Comparison of ENCODE assay signal across 12 cellular contexts in genomic region chr9:93592389-93593021, GRCh38. TPM values are rescaled to one million over a fixed set of nuclear protein-coding genes. Genes with fewer than 3 reads are reported as not detected.
DNase-seq lines count a peak whose midpoint lies in the region; ATAC-seq lines count a peak whose summit lies in the region.
"Had no signal": no experiment of that assay in that cellular context is flagged by ENCODE, and none has a peak within 500 bp of the region (broad histone marks: within the 10 kb centered on the region; RNA-seq: fewer than 3 reads in every experiment).

No MANE protein-coding gene starts in this region.

- intact Hi-C loops in left colon (cut with DNase I, micrococcal nuclease), result no loop called here

- in situ Hi-C loops in GM23248 (cut with MboI), result no loop called here

- H3K27me3 ChIP-seq in BLaER1 treated with 17β-estradiol and CSF1 and Interleukin-3, amounts not matched to agents 10 nM and 100 nM, result no peaks in the 10 kb centered on the region
- H3K27me3 ChIP-seq in GM23248 (replicated peaks; ENCODE audit: insufficient read depth), result no peaks in the 10 kb centered on the region
- H3K27me3 ChIP-seq: SJSA1 had no signal

- H3K4me3 ChIP-seq in BLaER1 treated with 17β-estradiol and CSF1 and Interleukin-3, amounts not matched to agents 10 nM and 100 nM, result no peak overlapping the region
- H3K4me3 ChIP-seq in GM23248, result no peak overlapping the region
- H3K4me3 ChIP-seq: SJSA1, thoracic aorta had no signal

- peak overlapping the region; percentile 46 to 78 (median 68); a peak in 18 of 22 replicates for H3K4me2 ChIP-seq in BLaER1 treated with 17β-estradiol and CSF1 and Interleukin-3, amounts not matched to agents 10 nM and 100 nM
- H3K4me2 ChIP-seq in GM23248 (ENCODE audit: unreplicated experiment), result no peak overlapping the region

- H3K4me1 Mint-ChIP-seq in activated T-helper 17 cell treated with anti-CD3 and anti-CD28 coated beads, Interleukin-2, amount 50 U/mL, for 72 hours, result peaks cover 23% of the 10 kb centered on the region

- no peak overlapping the region for H3K4me3 Mint-ChIP-seq in activated T-helper 17 cell treated with anti-CD3 and anti-CD28 coated beads, Interleukin-2, amount 50 U/mL, for 72 hours

- no peaks in the 10 kb centered on the region for H3K36me3 Mint-ChIP-seq in activated T-helper 17 cell treated with anti-CD3 and anti-CD28 coated beads, Interleukin-2, amount 50 U/mL, for 72 hours (ENCODE audit: low read depth)

- 0 out of 22 replicates have a peak overlapping the region, but pooled peaks of 2 of the 11 experiments have one; percentile 1 to 26 for H3K9ac ChIP-seq in BLaER1 treated with 17β-estradiol and CSF1 and Interleukin-3, amounts not matched to agents 10 nM and 100 nM
- H3K9ac ChIP-seq in GM23248, result no peak overlapping the region

- peaks cover 0 to 6% (median 0%) of the 10 kb centered on the region in 11 experiments; a peak in 1 of 22 replicates for H3K36me3 ChIP-seq in BLaER1 treated with 17β-estradiol and CSF1 and Interleukin-3, amounts not matched to agents 10 nM and 100 nM
- no peaks in the 10 kb centered on the region for H3K36me3 ChIP-seq in GM23248 (ENCODE audit: low read depth)
- H3K36me3 ChIP-seq: SJSA1, thoracic aorta had no signal

- WGBS in GM23248 (ENCODE audit: low coverage in 1 of 2, low lambda C conversion rate in 2 of 2, missing lambda C conversion rate in 2 of 2), 2 experiments, result 53 to 54% methylated on average over 7 of the region's 7 CpGs

- no peaks in the 10 kb centered on the region for H3K9me3 ChIP-seq in BLaER1 treated with 17β-estradiol and CSF1 and Interleukin-3, amounts not matched to agents 10 nM and 100 nM (replicated peaks in 1 of 11)
- H3K9me3 ChIP-seq in GM23248 (ENCODE audit: low read depth), result no peaks in the 10 kb centered on the region
- H3K9me3 ChIP-seq: SJSA1, thoracic aorta had no signal

- no peaks in the 10 kb centered on the region for H3K9me3 Mint-ChIP-seq in activated T-helper 17 cell treated with anti-CD3 and anti-CD28 coated beads, Interleukin-2, amount 50 U/mL, for 72 hours

- no peak for ATAC-seq in activated T-helper 17 cell treated with anti-CD3 and anti-CD28 coated beads, Interleukin-2, amount 50 U/mL, for 72 hours (replicated peaks)
- ATAC-seq in left colon, result peak; percentile 23
- no peak for ATAC-seq in HG02642 (IDR thresholded peaks at IDR 0.05; ENCODE audit: poor library complexity, unreplicated experiment)

- H2AFZ ChIP-seq in GM23248, result no peak overlapping the region

- DNase-seq in GM23248, result peak; percentile 31
- peak in 1 of 2 donors; percentile 39 for DNase-seq in left colon
- no peak for DNase-seq in DMS79 treated with DMSO at 0.1 percent for 48 hours (lab: John Stamatoyannopoulos, UW)
- no peak for DNase-seq in HCEC 1CT
- no peak for DNase-seq in GM19238 (ENCODE audit: insufficient read length, low spot score)
- DNase-seq: IMR-90; stimulated activated CD4-positive, alpha-beta T cell treated with anti-CD3 and anti-CD28 coated beads, Interleukin-12 subunit alpha, Interleukin-12 subunit beta, amount 100 ng/mL, for 4 hours had no signal

- H3K4me1 ChIP-seq in BLaER1 treated with 17β-estradiol and CSF1 and Interleukin-3, amounts not matched to agents 10 nM and 100 nM, result peaks cover 56 to 85% (median 82%) of the 10 kb centered on the region in 10 experiments
- peaks cover 9% of the 10 kb centered on the region; the same call in 1 of the 2 replicates for H3K4me1 ChIP-seq in GM23248 (ENCODE audit: insufficient read depth)
- H3K4me1 ChIP-seq: SJSA1 had no signal

- H3K27me3 Mint-ChIP-seq in activated T-helper 17 cell treated with anti-CD3 and anti-CD28 coated beads, Interleukin-2, amount 50 U/mL, for 72 hours, result no peaks in the 10 kb centered on the region

- H3F3A ChIP-seq in GM23248 (ENCODE audit: insufficient read depth), result no peaks in the 10 kb centered on the region

- H4K20me1 ChIP-seq in BLaER1 treated with 17β-estradiol and CSF1 and Interleukin-3, amounts not matched to agents 10 nM and 100 nM, result peaks cover 94 to 100% (median 99%) of the 10 kb centered on the region in 11 experiments
- H4K20me1 ChIP-seq in GM23248 (ENCODE audit: insufficient read depth), result peaks cover 4% of the 10 kb centered on the region; the same call in 1 of the 2 replicates

- H3K27ac Mint-ChIP-seq in activated T-helper 17 cell treated with anti-CD3 and anti-CD28 coated beads, Interleukin-2, amount 50 U/mL, for 72 hours, result peak overlapping the region; percentile 54

- H3K79me2 ChIP-seq in GM23248 (ENCODE audit: insufficient read depth), result peaks cover 97% of the 10 kb centered on the region

- no peaks in the 10 kb centered on the region for H3K9me2 ChIP-seq in GM23248 (ENCODE audit: insufficient read depth)

- H3K27ac ChIP-seq in BLaER1 treated with 17β-estradiol and CSF1 and Interleukin-3, amounts not matched to agents 10 nM and 100 nM, result peak overlapping the region in 3 of 11 experiments; percentile 16 to 47 (median 44); a peak in 3 of 22 replicates
- no peak overlapping the region for H3K27ac ChIP-seq in GM23248
- H3K27ac ChIP-seq: SJSA1, thoracic aorta had no signal

RNA-seq across cellular contexts. Expression of gene PHF2, which starts 16.1 kb away (rescaled TPM):
- 12.5 and 16.5 TPM in 2 replicates for total RNA-seq in GM23248 (2014; rRNA removed; shearing (Covaris generic))
- 3.5 and 4.6 TPM in 2 replicates for polyA plus RNA-seq in GM23248 (2016; fragmentation: Nextera tagmentation; extraction: Ambion mirVana)
- 10 to 100 TPM; 11.9 to 15.1 TPM for total RNA-seq in activated T-helper 17 cell treated with anti-CD3 and anti-CD28 coated beads, Interleukin-2, amount 50 U/mL, for 72 hours
- total RNA-seq in left colon, result 10 to 100 TPM; 21.3 to 22.9 TPM
